In the genomic region with DNA sequence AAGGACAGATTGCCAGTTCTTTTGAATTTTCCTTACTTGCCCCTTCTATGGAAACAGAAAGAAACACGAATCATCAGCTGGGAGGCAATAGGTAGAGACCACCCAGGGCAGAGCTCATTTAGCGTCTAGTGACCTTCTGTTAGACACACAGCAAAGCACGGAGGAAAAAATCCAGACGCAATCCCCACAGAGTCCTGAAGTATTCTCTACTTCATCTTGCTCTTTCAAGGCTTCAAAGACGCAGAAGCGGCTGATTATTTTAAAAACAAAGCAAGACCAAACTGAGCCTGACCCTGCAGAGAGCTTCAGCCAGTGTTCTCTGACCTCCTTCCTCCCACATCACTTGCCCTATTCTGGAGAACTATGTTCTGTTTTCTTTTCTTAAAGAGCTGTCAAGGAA, we compare ENCODE assay signal across 27 cellular contexts.
DNase-seq lines count a peak whose midpoint lies in the region; ATAC-seq, FAIRE-seq and TF ChIP-seq lines count a peak whose summit lies in the region.
"Had no signal": no experiment of that assay in that cellular context is flagged by ENCODE, and none has a peak within 500 bp of the region (broad histone marks: within the 10 kb centered on the region; RNA-seq: fewer than 3 reads in every experiment).

No MANE protein-coding gene starts in this region.

- ATAC-seq in HepG2 (no peak), HG03342 (IDR thresholded peaks at IDR 0.05; ENCODE audit: unreplicated experiment) (no peak)
- ATAC-seq: activated naive CD4-positive, alpha-beta T cell treated with anti-CD3 and anti-CD28 coated beads, Interleukin-2, amount 50 U/mL, for 72 hours; GM12878; T-helper 17 cell had no signal

- H3K4me2 ChIP-seq in HepG2 (ENCODE audit: low read depth, low read length) (no peak overlapping the region), mesenchymal stem cell (ENCODE audit: low read length, poor library complexity, severe bottlenecking) (no peak overlapping the region)
- H3K4me2 ChIP-seq: KMS-11, SK-N-SH had no signal

- H3K36me3 ChIP-seq in liver (ENCODE audit: control insufficient read depth in 4 of 4, insufficient read depth in 3 of 4, low read depth in 1 of 4, low read length in 3 of 4) (no peaks in the 10 kb centered on the region), HepG2 (replicated peaks in 1 of 2; ENCODE audit: control insufficient read depth in 1 of 2, insufficient read depth in 2 of 2, low read length in 2 of 2) (no peaks in the 10 kb centered on the region), mesenchymal stem cell (ENCODE audit: control insufficient read depth in 1 of 2, insufficient read depth in 2 of 2, low read depth in 1 of 2, low read length in 2 of 2) (no peaks in the 10 kb centered on the region), kidney (ENCODE audit: control insufficient read depth in 1 of 2, insufficient read depth in 2 of 2, low read length in 2 of 2) (no peaks in the 10 kb centered on the region)
- H3K36me3 ChIP-seq: upper lobe of left lung had no signal

- 56% methylated on average over 6 of the region's 6 CpGs for WGBS in liver
- WGBS in HepG2 (ENCODE audit: low lambda C conversion rate) = 45% methylated on average over 6 of the region's 6 CpGs
- 16% methylated on average over 6 of the region's 6 CpGs for WGBS in mesenchymal stem cell

- no peaks in the 10 kb centered on the region for H4K20me1 ChIP-seq in HepG2 (ENCODE audit: insufficient read depth, low read length)

- H2BK5ac ChIP-seq in mesenchymal stem cell (ENCODE audit: low read depth, low read length, poor library complexity, severe bottlenecking) = no peak overlapping the region

- H2AK5ac ChIP-seq in mesenchymal stem cell (ENCODE audit: low read length, severe bottlenecking) = no peak overlapping the region

- no peak overlapping the region for H3K9ac ChIP-seq in liver (ENCODE audit: low read depth in 1 of 2, low read length in 2 of 2)
- H3K9ac ChIP-seq in HepG2 (ENCODE audit: insufficient read depth, low read depth, low read length) = no peak overlapping the region
- no peak overlapping the region for H3K9ac ChIP-seq in mesenchymal stem cell (ENCODE audit: low read length)
- H3K9ac ChIP-seq in kidney (ENCODE audit: low read length in 2 of 2) = no peak overlapping the region
- H3K9ac ChIP-seq: KMS-11, SK-N-SH had no signal

- TF ChIP-seq EP300 in HepG2 (IDR thresholded peaks at IDR 0.05; ENCODE audit: low read depth in 2 of 2, low read length in 2 of 2) (no peak), HepG2 (CRISPR knock-in tag; IDR thresholded peaks at IDR 0.05; ENCODE audit: borderline replicate concordance) (no peak)

- no peak overlapping the region for H3K18ac ChIP-seq in mesenchymal stem cell (ENCODE audit: low read depth in 1 of 2, low read length in 2 of 2)

- no peak overlapping the region for H3K14ac ChIP-seq in mesenchymal stem cell (ENCODE audit: low read length in 2 of 2)

- H2BK120ac ChIP-seq in mesenchymal stem cell (ENCODE audit: low read depth, low read length) = no peak overlapping the region

- no peak for TF ChIP-seq POLR2A in HepG2 (IDR thresholded peaks at IDR 0.05; ENCODE audit: insufficient read depth in 1 of 2, low read depth in 2 of 2, low read length in 2 of 2)

- FAIRE-seq in HepG2 (lab: Jason Lieb, UNC) (no peak), D721Med (lab: Jason Lieb, UNC) (no peak), kidney (lab: Jason Lieb, UNC) (no peak)
- FAIRE-seq: GM12878, small intestine had no signal

- no peak overlapping the region for H2BK12ac ChIP-seq in mesenchymal stem cell (ENCODE audit: low read length in 2 of 2)

- peak; percentile 3 for TF ChIP-seq CTCF in liver (IDR thresholded peaks at IDR 0.05; ENCODE audit: low read depth, low read length, missing input control)
- no peak for TF ChIP-seq CTCF in HepG2 (CRISPR knock-in tag; IDR thresholded peaks at IDR 0.05)
- TF ChIP-seq CTCF in D721Med (IDR thresholded peaks at IDR 0.05; ENCODE audit: insufficient read depth, missing control alignments) = no peak
- TF ChIP-seq CTCF in kidney (IDR thresholded peaks at IDR 0.05; ENCODE audit: borderline replicate concordance, extremely low read depth, insufficient read depth) = no peak

- H4K91ac ChIP-seq in mesenchymal stem cell (ENCODE audit: low read length) = no peak overlapping the region

- no peak for TF ChIP-seq RAD21 in liver (IDR thresholded peaks at IDR 0.05)
- no peak for TF ChIP-seq RAD21 in HepG2 (CRISPR knock-in tag; IDR thresholded peaks at IDR 0.05)

- H3K27me3 ChIP-seq in liver (ENCODE audit: control insufficient read depth in 4 of 4, insufficient read depth in 4 of 4, low read length in 3 of 4) = peaks cover 0 to under 1% (median 0%) of the 10 kb centered on the region in 4 donors
- H3K27me3 ChIP-seq in HepG2 (ENCODE audit: control insufficient read depth in 1 of 2, insufficient read depth in 2 of 2, low read length in 2 of 2) = no peaks in the 10 kb centered on the region
- H3K27me3 ChIP-seq in mesenchymal stem cell (ENCODE audit: control insufficient read depth in 1 of 2, insufficient read depth in 1 of 2, low read length in 2 of 2) = no peaks in the 10 kb centered on the region
- H3K27me3 ChIP-seq: upper lobe of left lung had no signal

- H3K79me2 ChIP-seq in HepG2 (ENCODE audit: insufficient read depth, low read length) = no peaks in the 10 kb centered on the region

- H2AFZ ChIP-seq in HepG2 (ENCODE audit: low read length) = no peak overlapping the region
- H2AFZ ChIP-seq in mesenchymal stem cell (ENCODE audit: low read depth, low read length) = no peak overlapping the region

- H2BK15ac ChIP-seq in mesenchymal stem cell (ENCODE audit: low read depth, poor library complexity, severe bottlenecking) = no peak overlapping the region

- no peaks in the 10 kb centered on the region for H3K79me1 ChIP-seq in mesenchymal stem cell (replicated peaks; ENCODE audit: low read length, poor library complexity, severe bottlenecking)

- H3K9me3 ChIP-seq in liver (ENCODE audit: control insufficient read depth in 4 of 4, low read length in 3 of 4) (no peaks in the 10 kb centered on the region), HepG2 (ENCODE audit: low read length) (no peaks in the 10 kb centered on the region), mesenchymal stem cell (ENCODE audit: control insufficient read depth, low read length) (peaks cover 14% of the 10 kb centered on the region), kidney (ENCODE audit: control insufficient read depth in 1 of 2, low read length in 2 of 2) (no peaks in the 10 kb centered on the region)
- H3K9me3 ChIP-seq: SK-N-SH, upper lobe of left lung had no signal

- H3K4me3 ChIP-seq in liver (ENCODE audit: low read depth in 1 of 3, low read length in 3 of 3) = no peak overlapping the region
- no peak overlapping the region for H3K4me3 ChIP-seq in HepG2 (replicated peaks in 1 of 3; ENCODE audit: insufficient read depth in 1 of 3, low read depth in 2 of 3, low read length in 3 of 3)
- no peak overlapping the region for H3K4me3 ChIP-seq in mesenchymal stem cell (ENCODE audit: insufficient read depth in 1 of 2, low read depth in 1 of 2, low read length in 2 of 2)
- H3K4me3 ChIP-seq in kidney (ENCODE audit: low read length in 2 of 2) = no peak overlapping the region
- H3K4me3 ChIP-seq: GM12878, upper lobe of left lung had no signal

- POLR2A ChIA-PET in HepG2 (lab: Yijun Ruan, JAX) = no interaction called here

- intact Hi-C loops in HepG2 (cut with micrococcal nuclease; ENCODE audit: unreplicated experiment) (no loop called here), kidney (cut with DNase I) (no loop called here)

- no peak overlapping the region for H3K23ac ChIP-seq in mesenchymal stem cell (ENCODE audit: low read length in 2 of 2)

- CTCF ChIA-PET in HepG2 (lab: Yijun Ruan, JAX; ENCODE audit: low intra/inter-chr PET ratio, low total read pairs) = no interaction called here

- H3K4me1 ChIP-seq in liver (ENCODE audit: control insufficient read depth in 4 of 4, insufficient read depth in 4 of 4, low read length in 3 of 4) (no peaks in the 10 kb centered on the region), HepG2 (ENCODE audit: insufficient read depth, low read length) (no peaks in the 10 kb centered on the region), mesenchymal stem cell (ENCODE audit: control insufficient read depth, insufficient read depth, low read depth, low read length) (no peaks in the 10 kb centered on the region), kidney (ENCODE audit: control insufficient read depth in 1 of 2, insufficient read depth in 1 of 2, low read depth in 1 of 2, low read length in 2 of 2) (no peaks in the 10 kb centered on the region)
- H3K4me1 ChIP-seq: upper lobe of left lung had no signal

- no peak overlapping the region for H4K8ac ChIP-seq in mesenchymal stem cell (ENCODE audit: low read length)

- no peak overlapping the region for H3K27ac ChIP-seq in liver (ENCODE audit: low read depth in 1 of 2, low read length in 2 of 2)
- H3K27ac ChIP-seq in HepG2 (ENCODE audit: extremely low read length, insufficient read depth, low read length) = no peak overlapping the region
- H3K27ac ChIP-seq in mesenchymal stem cell (ENCODE audit: low read length, poor library complexity, severe bottlenecking) = no peak overlapping the region
- H3K27ac ChIP-seq in kidney (ENCODE audit: low read depth in 2 of 2, low read length in 2 of 2) = no peak overlapping the region
- H3K27ac ChIP-seq: dorsolateral prefrontal cortex, KMS-11, upper lobe of left lung had no signal

- in situ Hi-C loops in HepG2 (cut with HindIII; ENCODE audit: extremely low pct_ligation_motif_present, low pct_unique_long_range_greater_than_20kb) = no loop called here

- DNase-seq in HepG2 (ENCODE audit: low spot score) = no peak
- peak; percentile 2 for DNase-seq in mesenchymal stem cell
- peak; percentile 57 for DNase-seq in retina
- DNase-seq in D721Med (ENCODE audit: insufficient read length, low spot score) = no peak
- DNase-seq in activated CD8-positive, alpha-beta memory T cell treated with anti-CD3 and anti-CD28 coated beads for 24 hours = no peak
- DNase-seq in kidney = no peak
- DNase-seq: 8988T; activated CD4-positive, alpha-beta memory T cell treated with anti-CD3 and anti-CD28 coated beads for 36 hours; activated CD4-positive, CD25-positive, alpha-beta regulatory T cell treated with anti-CD3 and anti-CD28 coated beads, Interleukin-2, amount 50 U/mL, for 72 hours; aorta; CD4-positive, alpha-beta memory T cell; dorsolateral prefrontal cortex; mammary epithelial cell; NCI-H1436 treated with DMSO at 0.1 percent for 48 hours; NCI-H446; occipital lobe; OCI-M1; SK-N-SH; small intestine; stimulated activated CD4-positive, alpha-beta T cell treated with anti-CD3 and anti-CD28 coated beads, Interleukin-1b, Interleukin-23, amount 100 ng/mL, for 48 hours; T-helper 17 cell; upper lobe of left lung had no signal

- H3K4ac ChIP-seq in mesenchymal stem cell (ENCODE audit: low read depth in 1 of 2, low read length in 2 of 2) = no peak overlapping the region

- BruUV-seq in HepG2 (replicated peaks; lab: Mats Ljungman, UMichigan) = no TSS peak

TF ChIP-seq in liver, 16 proteins besides CTCF, POLR2A, EP300 and RAD21:
- TF ChIP-seq EGR1 (IDR thresholded peaks at IDR 0.05; ENCODE audit: low read depth in 2 of 2) = no peak
- no peak for TF ChIP-seq FOXA1 (IDR thresholded peaks at IDR 0.05)
- TF ChIP-seq RXRA (IDR thresholded peaks at IDR 0.05) = no peak
- no peak for TF ChIP-seq TAF1 (conservative IDR thresholded peaks at IDR 0.05)

TF ChIP-seq in HepG2, 621 proteins besides CTCF, POLR2A, EP300 and RAD21 (continues in another document):
- TF ChIP-seq U2AF1 (optimal IDR thresholded peaks at IDR 0.05; ENCODE audit: low read depth, low read length) = no peak
- no peak for TF ChIP-seq CC2D1A (CRISPR knock-in tag; IDR thresholded peaks at IDR 0.05)
- no peak for TF ChIP-seq KMT2B (CRISPR knock-in tag; IDR thresholded peaks at IDR 0.05)

Comparison
In these comparisons a context has a peak if more than half of its experiments do, and no peak if none do; other contexts are left out.
1. DNase-seq: peak in mesenchymal stem cell (single experiment) and retina (single experiment); none in HepG2 (single experiment), D721Med (single experiment), activated CD8-positive, alpha-beta memory T cell treated with anti-CD3 and anti-CD28 coated beads for 24 hours (single experiment) and kidney (single experiment).